1 cellular context compared by ENCODE assay signal in the genomic region with DNA sequence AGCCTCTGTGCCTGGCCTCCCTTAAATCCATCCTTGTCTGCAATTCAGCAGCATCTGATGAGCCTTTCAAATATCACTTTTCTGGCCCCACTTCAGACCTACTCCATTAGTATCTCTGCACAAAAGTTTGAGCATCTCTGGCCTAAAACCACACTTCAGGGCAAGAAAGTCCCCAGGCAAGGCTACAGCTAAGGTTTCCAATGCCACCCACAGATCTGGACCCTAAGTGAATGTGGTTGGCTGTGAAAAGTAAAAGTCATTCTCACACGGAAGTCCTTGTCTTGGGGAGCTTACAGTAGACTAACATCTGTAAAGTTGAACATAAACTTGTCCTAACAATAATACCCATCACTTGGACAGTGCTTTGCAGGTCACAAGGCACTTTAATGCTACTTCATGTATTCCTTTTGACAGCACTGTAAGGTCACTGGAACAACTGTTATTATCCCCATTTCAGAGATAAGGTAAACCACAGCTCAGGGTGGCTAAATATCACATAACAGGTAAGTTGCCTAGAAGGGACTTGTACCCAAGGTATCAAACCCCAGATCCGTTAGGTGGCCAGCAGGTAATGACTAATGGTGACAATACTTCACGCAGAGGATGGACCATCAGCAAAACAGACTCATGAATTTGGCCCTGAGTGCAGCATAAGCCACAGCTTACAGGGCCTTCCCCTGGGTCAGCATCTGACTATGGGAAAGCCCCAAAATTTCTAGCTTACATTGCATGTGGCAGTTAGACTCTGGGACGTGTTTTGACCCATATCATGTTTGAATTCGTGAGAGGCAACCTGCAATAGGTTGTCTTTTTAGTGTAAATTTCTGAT.
TF ChIP-seq lines count a peak whose summit lies in the region.

No MANE protein-coding gene starts in this region.

TF ChIP-seq in SK-N-SH, 30 proteins besides CTCF, POLR2A, EP300 and RAD21 (continued from another document):
- TF ChIP-seq REST (IDR thresholded peaks at IDR 0.05; ENCODE audit: low read depth, low read length) (no peak), POLR2AphosphoS5 (IDR thresholded peaks at IDR 0.05; ENCODE audit: low read depth, low read length) (no peak)
TF ChIP-seq in SK-N-SH: peak in this region for 0.
